Comparison of ENCODE assay signal across 29 cellular contexts in genomic region chr9:129768486-129768885, GRCh38.
"Had no signal": no experiment of that assay in that cellular context is flagged by ENCODE, and none has a peak within 500 bp of the region (broad histone marks: within the 10 kb centered on the region; RNA-seq: fewer than 3 reads in every experiment).

No MANE protein-coding gene starts in this region.

- H3K27me3 ChIP-seq: stomach, suprapubic skin, testis, thyroid gland, tibial artery, tibial nerve, transverse colon, upper lobe of left lung, upper lobe of right lung, uterus, vagina had no signal

- H3K27ac Mint-ChIP-seq: stimulated activated effector memory CD8-positive, alpha-beta T cell treated with anti-CD3 and anti-CD28 coated beads, Interleukin-12 subunit alpha, Interleukin-12 subunit beta, amount 100 ng/mL, for 72 hours; stimulated activated memory B cell treated with anti-CD40 and anti-IgM and Interleukin-4, amounts not matched to agents 10 μg/mL and 1 μg/mL and 100 μg/mL, for 72 hours; stimulated activated naive B cell treated with anti-CD40 and anti-IgM and Interleukin-4, amounts not matched to agents 10 μg/mL and 1 μg/mL and 100 μg/mL, for 72 hours; stimulated activated naive CD8-positive, alpha-beta T cell treated with anti-CD3 and anti-CD28 coated beads, Interleukin-15, amount 100 ng/mL, for 72 hours; stimulated activated naive CD8-positive, alpha-beta T cell treated with anti-CD3 and anti-CD28 coated beads, Interleukin-15, Interleukin-2, amounts not matched to agents 100 ng/mL and 50 ng/mL, for 24 hours; type B pancreatic cell had no signal

- DNase-seq: stimulated activated CD4-positive, alpha-beta T cell treated with anti-CD3 and anti-CD28 coated beads, Interleukin-2, amount 100 ng/mL, for 48 hours; stimulated activated CD4-positive, alpha-beta T cell treated with anti-CD3 and anti-CD28 coated beads, Interleukin-4, amount 100 ng/mL, for 1 hour; stimulated activated CD4-positive, alpha-beta T cell treated with anti-CD3 and anti-CD28 coated beads, Interleukin-4, amount 100 ng/mL, for 24 hours; stimulated activated CD4-positive, alpha-beta T cell treated with anti-CD3 and anti-CD28 coated beads, Interleukin-4, amount 100 ng/mL, for 4 hours; stimulated activated CD8-positive, alpha-beta memory T cell treated with anti-CD3 and anti-CD28 coated beads, Interleukin-4, amount 100 ng/mL, for 48 hours; stimulated activated naive B cell treated with anti-CD40 and anti-IgM and Interleukin-4, amounts not matched to agents 10 μg/mL and 1 μg/mL and 100 μg/mL, for 72 hours; stimulated activated naive CD4-positive, alpha-beta T cell; stimulated activated naive CD4-positive, alpha-beta T cell treated with Interleukin-2 at 50 U/mL for 16 hours; stimulated activated naive CD8-positive, alpha-beta T cell treated with anti-CD3 and anti-CD28 coated beads, Interleukin-15, amount 100 ng/mL, for 72 hours; stimulated activated naive CD8-positive, alpha-beta T cell treated with anti-CD3 and anti-CD28 coated beads, Interleukin-15, Interleukin-2, amounts not matched to agents 100 U/mL and 50 U/mL, for 24 hours; stomach; substantia nigra; testis; thyroid gland; tibial artery; transverse colon; trophoblast cell; upper lobe of left lung; upper lobe of right lung; uterus had no signal

- H3K9me3 Mint-ChIP-seq: stimulated activated effector memory CD8-positive, alpha-beta T cell treated with anti-CD3 and anti-CD28 coated beads, Interleukin-12 subunit alpha, Interleukin-12 subunit beta, amount 100 ng/mL, for 72 hours; stimulated activated memory B cell treated with anti-CD40 and anti-IgM and Interleukin-4, amounts not matched to agents 10 μg/mL and 1 μg/mL and 100 μg/mL, for 72 hours; stimulated activated naive B cell treated with anti-CD40 and anti-IgM and Interleukin-4, amounts not matched to agents 10 μg/mL and 1 μg/mL and 100 μg/mL, for 72 hours; stimulated activated naive CD8-positive, alpha-beta T cell treated with anti-CD3 and anti-CD28 coated beads, Interleukin-15, amount 100 ng/mL, for 72 hours; stimulated activated naive CD8-positive, alpha-beta T cell treated with anti-CD3 and anti-CD28 coated beads, Interleukin-15, Interleukin-2, amounts not matched to agents 100 ng/mL and 50 ng/mL, for 24 hours; type B pancreatic cell had no signal

- FAIRE-seq: urothelium cell line had no signal

- H3K9me3 ChIP-seq: stomach, suprapubic skin, testis, thoracic aorta, thyroid gland, tibial artery, tibial nerve, transverse colon, upper lobe of left lung, upper lobe of right lung, uterus, vagina had no signal

- H3K4me3 Mint-ChIP-seq: stimulated activated effector memory CD8-positive, alpha-beta T cell treated with anti-CD3 and anti-CD28 coated beads, Interleukin-12 subunit alpha, Interleukin-12 subunit beta, amount 100 ng/mL, for 72 hours; stimulated activated memory B cell treated with anti-CD40 and anti-IgM and Interleukin-4, amounts not matched to agents 10 μg/mL and 1 μg/mL and 100 μg/mL, for 72 hours; stimulated activated naive B cell treated with anti-CD40 and anti-IgM and Interleukin-4, amounts not matched to agents 10 μg/mL and 1 μg/mL and 100 μg/mL, for 72 hours; stimulated activated naive CD8-positive, alpha-beta T cell treated with anti-CD3 and anti-CD28 coated beads, Interleukin-15, amount 100 ng/mL, for 72 hours; stimulated activated naive CD8-positive, alpha-beta T cell treated with anti-CD3 and anti-CD28 coated beads, Interleukin-15, Interleukin-2, amounts not matched to agents 100 ng/mL and 50 ng/mL, for 24 hours; type B pancreatic cell had no signal

- H3K27ac ChIP-seq: stomach, suprapubic skin, testis, thoracic aorta, thyroid gland, tibial artery, tibial nerve, transverse colon, upper lobe of left lung, upper lobe of right lung, uterus, vagina had no signal

- H3K4me1 ChIP-seq: thyroid gland, tibial artery, uterus had no signal

- ATAC-seq: stimulated activated effector memory CD8-positive, alpha-beta T cell treated with anti-CD3 and anti-CD28 coated beads, Interleukin-12 subunit alpha, Interleukin-12 subunit beta, amount 100 ng/mL, for 72 hours; stimulated activated memory B cell treated with anti-CD40 and anti-IgM and Interleukin-4, amounts not matched to agents 10 μg/mL and 1 μg/mL and 100 μg/mL, for 72 hours; stimulated activated naive B cell treated with anti-CD40 and anti-IgM and Interleukin-4, amounts not matched to agents 10 μg/mL and 1 μg/mL and 100 μg/mL, for 72 hours; stimulated activated naive CD8-positive, alpha-beta T cell treated with anti-CD3 and anti-CD28 coated beads, Interleukin-15, amount 100 ng/mL, for 72 hours; stimulated activated naive CD8-positive, alpha-beta T cell treated with anti-CD3 and anti-CD28 coated beads, Interleukin-15, Interleukin-2, amounts not matched to agents 100 U/mL and 50 U/mL, for 24 hours; upper lobe of right lung had no signal

- H3K27me3 Mint-ChIP-seq: stimulated activated naive CD8-positive, alpha-beta T cell treated with anti-CD3 and anti-CD28 coated beads, Interleukin-15, amount 100 ng/mL, for 72 hours; type B pancreatic cell had no signal

- H3K36me3 Mint-ChIP-seq: stimulated activated effector memory CD8-positive, alpha-beta T cell treated with anti-CD3 and anti-CD28 coated beads, Interleukin-12 subunit alpha, Interleukin-12 subunit beta, amount 100 ng/mL, for 72 hours; stimulated activated memory B cell treated with anti-CD40 and anti-IgM and Interleukin-4, amounts not matched to agents 10 μg/mL and 1 μg/mL and 100 μg/mL, for 72 hours; stimulated activated naive B cell treated with anti-CD40 and anti-IgM and Interleukin-4, amounts not matched to agents 10 μg/mL and 1 μg/mL and 100 μg/mL, for 72 hours; type B pancreatic cell had no signal

- H3K4me3 ChIP-seq: stomach, suprapubic skin, testis, thoracic aorta, thyroid gland, tibial artery, tibial nerve, transverse colon, upper lobe of left lung, upper lobe of right lung, uterus, vagina had no signal

- H3K4me1 Mint-ChIP-seq: stimulated activated effector memory CD8-positive, alpha-beta T cell treated with anti-CD3 and anti-CD28 coated beads, Interleukin-12 subunit alpha, Interleukin-12 subunit beta, amount 100 ng/mL, for 72 hours; stimulated activated memory B cell treated with anti-CD40 and anti-IgM and Interleukin-4, amounts not matched to agents 10 μg/mL and 1 μg/mL and 100 μg/mL, for 72 hours; stimulated activated naive B cell treated with anti-CD40 and anti-IgM and Interleukin-4, amounts not matched to agents 10 μg/mL and 1 μg/mL and 100 μg/mL, for 72 hours; stimulated activated naive CD8-positive, alpha-beta T cell treated with anti-CD3 and anti-CD28 coated beads, Interleukin-15, amount 100 ng/mL, for 72 hours had no signal

- H3K36me3 ChIP-seq: stomach, suprapubic skin, thoracic aorta, thyroid gland, tibial artery, tibial nerve, transverse colon, upper lobe of left lung, upper lobe of right lung, uterus, vagina had no signal
